In genomic region chr10:12799144-12799543, GRCh38 we compare ENCODE assay signal across 18 cellular contexts.
DNase-seq lines count a peak whose midpoint lies in the region; ATAC-seq, FAIRE-seq and TF ChIP-seq lines count a peak whose summit lies in the region.
"Had no signal": no experiment of that assay in that cellular context is flagged by ENCODE, and none has a peak within 500 bp of the region (broad histone marks: within the 10 kb centered on the region; RNA-seq: fewer than 3 reads in every experiment).

No MANE protein-coding gene starts in this region.

- TF ChIP-seq CTCF in WTC11 (IDR thresholded peaks at IDR 0.05) (no peak), nephron (IDR thresholded peaks at IDR 0.05; ENCODE audit: unreplicated experiment in 3 of 3) (no peak), left lung (IDR thresholded peaks at IDR 0.05) (no peak)

- DNase-seq in WTC11 (ENCODE audit: low spot score): no peak
- DNase-seq in urothelium cell line (ENCODE audit: low spot score): no peak
- no peak for DNase-seq in left lung
- DNase-seq in NCI-H2196 treated with DMSO at 0.1 percent for 48 hours (lab: John Stamatoyannopoulos, UW; ENCODE audit: unreplicated experiment): no peak
- DNase-seq: Caco-2; CD4-positive, alpha-beta T cell; GDM1; KG1 had no signal

- H3K4me1 ChIP-seq in BLaER1: peaks cover 14% of the 10 kb centered on the region
- no peaks in the 10 kb centered on the region for H3K4me1 ChIP-seq in left lung
- H3K4me1 ChIP-seq: Caco-2, HAP-1 had no signal

- H3K4me1 Mint-ChIP-seq in WTC11 (peaks cover 25% of the 10 kb centered on the region), nephron (peaks cover 73% of the 10 kb centered on the region)
- H3K4me1 Mint-ChIP-seq: B cell had no signal

- H3K4me2 ChIP-seq in BLaER1: peak overlapping the region; percentile 27

- H3K36me3 ChIP-seq in BLaER1 (peaks cover 9% of the 10 kb centered on the region; the same call in 1 of the 2 replicates), left lung (no peaks in the 10 kb centered on the region)
- H3K36me3 ChIP-seq: HAP-1 had no signal

- H4K20me1 ChIP-seq in BLaER1: no peaks in the 10 kb centered on the region

- ATAC-seq in WTC11 (peak; percentile 61), GM21576 (IDR thresholded peaks at IDR 0.05; ENCODE audit: unreplicated experiment) (no peak), left lung (no peak)

- H3K9ac ChIP-seq in BLaER1: no peak overlapping the region

- intact Hi-C loops in left lung (cut with DNase I): no loop called here

- FAIRE-seq in urothelium cell line (lab: Jason Lieb, UNC): peak; percentile 67
- FAIRE-seq: D721Med, GM12892, GM18507 had no signal

- H3K9me3 Mint-ChIP-seq in WTC11: no peaks in the 10 kb centered on the region
- no peaks in the 10 kb centered on the region for H3K9me3 Mint-ChIP-seq in nephron
- H3K9me3 Mint-ChIP-seq: CD4-positive, alpha-beta T cell had no signal

- H3K27me3 Mint-ChIP-seq in WTC11 (ENCODE audit: low read depth) (no peaks in the 10 kb centered on the region), nephron (ENCODE audit: low read depth) (no peaks in the 10 kb centered on the region)
- H3K27me3 Mint-ChIP-seq: B cell; CD4-positive, alpha-beta T cell had no signal

- H3K36me3 Mint-ChIP-seq in WTC11: no peaks in the 10 kb centered on the region
- H3K36me3 Mint-ChIP-seq in nephron (ENCODE audit: low read depth): peaks cover under 1% of the 10 kb centered on the region

- H3K4me3 Mint-ChIP-seq in WTC11 (no peak overlapping the region), nephron (no peak overlapping the region)
- H3K4me3 Mint-ChIP-seq: B cell; CD4-positive, alpha-beta T cell had no signal

- H3K27ac Mint-ChIP-seq in WTC11 (no peak overlapping the region), nephron (peak overlapping the region in 2 of 3 experiments; percentile 76 to 77)
- H3K27ac Mint-ChIP-seq: B cell; CD4-positive, alpha-beta T cell had no signal

- CTCF ChIA-PET in WTC11 (lab: Charles Lee): interaction anchor here (2.5 kb wide), 1 partner anchor 17 kb away, joined by 16 read pairs; no protein-coding TSS in a partner anchor

- H3K9me3 ChIP-seq in BLaER1: no peaks in the 10 kb centered on the region
- no peaks in the 10 kb centered on the region for H3K9me3 ChIP-seq in left lung
- H3K9me3 ChIP-seq: Caco-2, HAP-1 had no signal

- POLR2A ChIA-PET in WTC11 (lab: Charles Lee): no interaction called here

- H3K27ac ChIP-seq in BLaER1: no peak overlapping the region
- no peak overlapping the region for H3K27ac ChIP-seq in left lung
- H3K27ac ChIP-seq: 22Rv1, C4-2B had no signal

- H3K27me3 ChIP-seq in BLaER1 (no peaks in the 10 kb centered on the region), left lung (no peaks in the 10 kb centered on the region)

- H3K4me3 ChIP-seq in BLaER1: no peak overlapping the region
- H3K4me3 ChIP-seq in left lung: no peak overlapping the region
- H3K4me3 ChIP-seq: HAP-1 had no signal

TF ChIP-seq in WTC11, 78 proteins besides CTCF, POLR2A, EP300 and RAD21:
- no peak for TF ChIP-seq USF2 (CRISPR knock-in tag; IDR thresholded peaks at IDR 0.05)
- TF ChIP-seq RELA (CRISPR knock-in tag; IDR thresholded peaks at IDR 0.05; ENCODE audit: borderline replicate concordance): no peak
- no peak for TF ChIP-seq ZNF396 (CRISPR knock-in tag; IDR thresholded peaks at IDR 0.05; ENCODE audit: borderline replicate concordance)
- TF ChIP-seq ATF1 (CRISPR knock-in tag; IDR thresholded peaks at IDR 0.05): no peak
- no peak for TF ChIP-seq FOXP4 (CRISPR knock-in tag; IDR thresholded peaks at IDR 0.05)
- no peak for TF ChIP-seq ESRRA (CRISPR knock-in tag; IDR thresholded peaks at IDR 0.05; ENCODE audit: borderline replicate concordance)
- no peak for TF ChIP-seq ZBTB21 (CRISPR knock-in tag; IDR thresholded peaks at IDR 0.05; ENCODE audit: borderline replicate concordance)
- TF ChIP-seq EMX1 (CRISPR knock-in tag; IDR thresholded peaks at IDR 0.05): no peak
- no peak for TF ChIP-seq NR3C1 (CRISPR knock-in tag; conservative IDR thresholded peaks at IDR 0.05; ENCODE audit: low read depth)
TF ChIP-seq in WTC11: peak in this region for 0.
